In genomic region chr9:18922161-18922910, GRCh38 we compare ENCODE assay signal across 21 cellular contexts.
DNase-seq lines count a peak whose midpoint lies in the region; ATAC-seq and TF ChIP-seq lines count a peak whose summit lies in the region.
"Had no signal": no experiment of that assay in that cellular context is flagged by ENCODE, and none has a peak within 500 bp of the region (broad histone marks: within the 10 kb centered on the region; RNA-seq: fewer than 3 reads in every experiment).

No MANE protein-coding gene starts in this region.

- peak overlapping the region in 2 of 3 experiments; percentile 43 to 83 for H3K27ac Mint-ChIP-seq in nephron
- H3K27ac Mint-ChIP-seq: CD4-positive, alpha-beta memory T cell had no signal

- H3K4me3 ChIP-seq in Loucy (ENCODE audit: low read length, poor library complexity, severe bottlenecking) (no peak overlapping the region), adipocyte (ENCODE audit: low read length) (no peak overlapping the region), Peyer's patch (no peak overlapping the region)
- H3K4me3 ChIP-seq: BLaER1, HAP-1 had no signal

- no peaks in the 10 kb centered on the region for H3K36me3 Mint-ChIP-seq in nephron (ENCODE audit: low read depth)
- H3K36me3 Mint-ChIP-seq: CD4-positive, alpha-beta memory T cell had no signal

- no peaks in the 10 kb centered on the region for H3K36me3 ChIP-seq in Loucy (ENCODE audit: insufficient read depth, low read length)
- H3K36me3 ChIP-seq in adipocyte (ENCODE audit: control insufficient read depth, insufficient read depth, low read length, severe bottlenecking), result no peaks in the 10 kb centered on the region
- no peaks in the 10 kb centered on the region for H3K36me3 ChIP-seq in Peyer's patch
- H3K36me3 ChIP-seq: BLaER1, HAP-1 had no signal

- H3K9me2 ChIP-seq in Loucy (replicated peaks; ENCODE audit: low read depth, low read length), result no peaks in the 10 kb centered on the region

- ATAC-seq in HG03108 (IDR thresholded peaks at IDR 0.05; ENCODE audit: unreplicated experiment), result no peak

- no peak overlapping the region for H3K27ac ChIP-seq in Peyer's patch
- H3K27ac ChIP-seq: BLaER1, HL-60 had no signal

- H3K9ac ChIP-seq in Loucy (ENCODE audit: low read depth, low read length, poor library complexity, severe bottlenecking), result no peak overlapping the region
- peak overlapping the region; percentile 45 for H3K9ac ChIP-seq in adipocyte (ENCODE audit: low read length)
- H3K9ac ChIP-seq: BLaER1 had no signal

- no peaks in the 10 kb centered on the region for H4K20me1 ChIP-seq in Loucy (ENCODE audit: insufficient read depth, low read length, poor library complexity, severe bottlenecking)
- H4K20me1 ChIP-seq: BLaER1 had no signal

- no peaks in the 10 kb centered on the region for H3K9me3 ChIP-seq in Loucy (ENCODE audit: insufficient read depth, low read depth, low read length)
- H3K9me3 ChIP-seq in adipocyte (ENCODE audit: control insufficient read depth, low read length), result no peaks in the 10 kb centered on the region
- H3K9me3 ChIP-seq in Peyer's patch, result no peaks in the 10 kb centered on the region
- H3K9me3 ChIP-seq: BLaER1, HAP-1 had no signal

- H3K4me1 ChIP-seq in Loucy (ENCODE audit: insufficient read depth, low read length, poor library complexity, severe bottlenecking) (peaks cover 4% of the 10 kb centered on the region), adipocyte (ENCODE audit: control insufficient read depth, insufficient read depth, low read length) (peaks cover 35% of the 10 kb centered on the region), Peyer's patch (no peaks in the 10 kb centered on the region)
- H3K4me1 ChIP-seq: BLaER1, HAP-1 had no signal

- H3K4me1 Mint-ChIP-seq in nephron, result peaks cover 36% of the 10 kb centered on the region
- H3K4me1 Mint-ChIP-seq: CD4-positive, alpha-beta memory T cell had no signal

- peak overlapping the region; percentile 68; the same call in 1 of the 2 replicates for H2AFZ ChIP-seq in Loucy (ENCODE audit: low read length)

- H3K4me2 ChIP-seq in Loucy (ENCODE audit: low read depth, low read length, poor library complexity, severe bottlenecking), result peak overlapping the region; percentile 18
- H3K4me2 ChIP-seq: BLaER1 had no signal

- no peak overlapping the region for H3K4me3 Mint-ChIP-seq in nephron
- H3K4me3 Mint-ChIP-seq: CD4-positive, alpha-beta memory T cell had no signal

- no peaks in the 10 kb centered on the region for H3K79me2 ChIP-seq in Loucy (ENCODE audit: insufficient read depth, low read length)

- H3K27me3 ChIP-seq in Loucy (ENCODE audit: insufficient read depth, low read length, poor library complexity, severe bottlenecking) (no peaks in the 10 kb centered on the region), adipocyte (replicated peaks; ENCODE audit: control insufficient read depth, insufficient read depth, low read length) (no peaks in the 10 kb centered on the region), Peyer's patch (no peaks in the 10 kb centered on the region)
- H3K27me3 ChIP-seq: BLaER1 had no signal

- no peak for TF ChIP-seq POLR2A in Peyer's patch (IDR thresholded peaks at IDR 0.05)

- no peaks in the 10 kb centered on the region for H3K9me3 Mint-ChIP-seq in nephron
- H3K9me3 Mint-ChIP-seq: CD4-positive, alpha-beta memory T cell had no signal

- DNase-seq in AG20443 (ENCODE audit: low spot score) (peak; percentile 35), adipocyte (ENCODE audit: low read depth) (no peak), Peyer's patch (no peak), activated gamma-delta T cell (lab: John Stamatoyannopoulos, UW) (no peak)
- no peak for DNase-seq in activated CD4-positive, alpha-beta T cell treated with anti-CD3 and anti-CD28 coated beads, Interleukin-2, amount 50 U/mL, for 48 hours
- DNase-seq: Calu3; CD4-positive, alpha-beta memory T cell; EL; NCI-H1092 treated with DMSO at 0.1 percent for 48 hours; NCI-H2081; NCI-H2171 treated with DMSO at 0.1 percent for 48 hours; NCI-H446; NCI-H526 treated with DMSO at 0.1 percent for 48 hours; RPMI8226; SIG-M5 had no signal

- TF ChIP-seq CTCF in Loucy (conservative IDR thresholded peaks at IDR 0.05; ENCODE audit: low read length) (no peak), nephron (IDR thresholded peaks at IDR 0.05; ENCODE audit: unreplicated experiment in 3 of 3) (no peak), Peyer's patch (IDR thresholded peaks at IDR 0.05) (no peak)

- peaks cover 7% of the 10 kb centered on the region for H3K27me3 Mint-ChIP-seq in nephron (ENCODE audit: low read depth)

- no peaks in the 10 kb centered on the region for H3F3A ChIP-seq in Loucy (ENCODE audit: low read depth)
